ENCODE assay signal across 10 cellular contexts in the genomic region with DNA sequence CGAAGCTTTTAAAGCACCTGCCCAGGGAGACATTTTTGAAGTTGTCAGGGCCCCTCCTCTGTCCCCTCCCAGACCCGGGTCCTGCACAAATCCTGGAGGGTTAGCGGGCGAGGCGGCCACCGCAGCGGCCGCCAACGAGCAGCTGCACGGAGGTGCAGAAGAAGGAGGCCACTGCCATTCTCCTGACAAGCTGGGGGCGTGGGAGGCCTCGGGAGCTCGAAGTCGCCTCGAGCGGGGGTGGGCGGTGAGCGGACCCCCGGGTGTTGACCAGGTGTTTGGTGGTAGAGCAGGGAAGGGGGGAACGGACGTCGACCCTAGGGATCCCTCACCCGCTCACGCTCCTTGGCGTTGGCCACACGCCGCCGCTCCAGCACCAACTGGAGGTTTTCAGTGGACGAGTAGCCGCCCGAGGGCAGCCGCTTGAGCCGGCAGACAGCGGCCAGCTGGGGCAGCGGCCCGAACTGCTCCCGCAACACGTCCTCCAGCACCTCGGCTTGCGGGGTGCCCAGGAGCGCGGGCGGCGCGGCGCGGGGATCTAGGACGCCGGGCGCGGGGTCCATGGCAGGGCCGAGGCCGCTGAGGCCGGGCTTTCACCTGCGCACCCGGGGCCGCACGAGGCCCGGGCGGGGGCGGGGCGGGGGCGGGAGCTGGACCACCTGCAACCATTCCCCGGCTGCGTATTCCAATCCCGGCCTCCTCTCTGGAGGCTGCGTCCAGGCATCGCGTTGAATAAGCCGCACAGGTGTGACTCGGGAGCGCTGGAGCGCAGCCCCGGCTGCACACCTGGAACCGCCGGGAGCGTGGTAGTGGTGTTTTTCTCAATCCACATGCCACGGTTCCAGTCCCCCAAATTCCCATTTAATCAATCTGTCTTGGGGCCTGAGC. TPM values are rescaled to one million over a fixed set of nuclear protein-coding genes. Genes with fewer than 3 reads are reported as not detected.
DNase-seq lines count a peak whose midpoint lies in the region; ATAC-seq and TF ChIP-seq lines count a peak whose summit lies in the region.
"Had no signal": no experiment of that assay in that cellular context is flagged by ENCODE, and none has a peak within 500 bp of the region (broad histone marks: within the 10 kb centered on the region; RNA-seq: fewer than 3 reads in every experiment).

A gene with protein sequence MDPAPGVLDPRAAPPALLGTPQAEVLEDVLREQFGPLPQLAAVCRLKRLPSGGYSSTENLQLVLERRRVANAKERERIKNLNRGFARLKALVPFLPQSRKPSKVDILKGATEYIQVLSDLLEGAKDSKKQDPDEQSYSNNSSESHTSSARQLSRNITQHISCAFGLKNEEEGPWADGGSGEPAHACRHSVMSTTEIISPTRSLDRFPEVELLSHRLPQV (minus strand): TSS at position 565 of the 885 bp plus-strand sequence. CDS start 5 bp downstream, at position 560.

- no peaks in the 10 kb centered on the region for H3K4me1 ChIP-seq in H9 (ENCODE audit: insufficient read depth, low read length)

- TF ChIP-seq CTCF in H9 (conservative IDR thresholded peaks at IDR 0.05): no peak

- no peak within 1 kb of the TSS for H3K23ac ChIP-seq in H9 (ENCODE audit: insufficient read length, low read depth, low read length)

- H3K9ac ChIP-seq in H9 (ENCODE audit: extremely low read depth, insufficient read length, low read length): no peak within 1 kb of the TSS

- H3K18ac ChIP-seq in H9 (ENCODE audit: insufficient read length, low read depth, low read length): no peak within 1 kb of the TSS

- H3K4me1 Mint-ChIP-seq in H9 (peaks cover 5 to 9% of the 10 kb centered on the region in 2 experiments), T-cell (peaks cover 12% of the 10 kb centered on the region in 3 donors)

- no peak within 1 kb of the TSS for H4K8ac ChIP-seq in H9 (replicated peaks; ENCODE audit: insufficient read length, low read depth, low read length)

- peak within 1 kb of the TSS; percentile 35 for H3K4me2 ChIP-seq in H9 (ENCODE audit: insufficient read depth, insufficient read length, low read length)

- no peaks in the 10 kb centered on the region for H3K79me1 ChIP-seq in H9 (ENCODE audit: insufficient read depth, low read depth, low read length, poor library complexity, severe bottlenecking)

- no peaks in the 10 kb centered on the region for H3K23me2 ChIP-seq in H9 (ENCODE audit: insufficient read length, low read depth, low read length, poor library complexity, severe bottlenecking)

- no peaks in the 10 kb centered on the region for H3K9me3 ChIP-seq in H9 (ENCODE audit: control insufficient read depth, low read depth, low read length)

- peaks cover 0 to 2% of the 10 kb centered on the region in 2 experiments; a peak in 3 of 5 replicates for H3K9me3 Mint-ChIP-seq in H9
- no peaks in the 10 kb centered on the region for H3K9me3 Mint-ChIP-seq in T-cell

- CTCF ChIA-PET in T-cell (lab: Charles Lee): interaction anchor here (0.6 to 1.7 kb wide), 5 partner anchors 42 to 487 kb away, joined by 3 to 15 read pairs (median 5); no protein-coding TSS in a partner anchor

- no peaks in the 10 kb centered on the region for H4K20me1 ChIP-seq in H9 (ENCODE audit: control insufficient read depth, insufficient read depth, insufficient read length)

- no peak within 1 kb of the TSS for H3K14ac ChIP-seq in H9 (ENCODE audit: insufficient read depth, low read length)

- H2AFZ ChIP-seq in H9 (ENCODE audit: low read length): no peak within 1 kb of the TSS

- ATAC-seq in T-cell (replicated peaks in 1 of 4): peak in 2 of 4 experiments; percentile 18 to 30
- peak; percentile 40 for ATAC-seq in left ventricle myocardium superior
- ATAC-seq in GM18858 (IDR thresholded peaks at IDR 0.05; ENCODE audit: unreplicated experiment): no peak

- no peak within 1 kb of the TSS for H3K56ac ChIP-seq in H9 (ENCODE audit: insufficient read length, low read depth, low read length)

- H3T11ph ChIP-seq in H9 (ENCODE audit: low read length): no peak within 1 kb of the TSS

- WGBS in H9 (ENCODE audit: extremely low coverage, insufficient read length, low lambda C conversion rate): no CpG with 5 or more reads among the region's 78 CpGs

- no peak within 1 kb of the TSS for H2BK5ac ChIP-seq in H9 (ENCODE audit: insufficient read length, low read length)

- no peak within 1 kb of the TSS for H4K5ac ChIP-seq in H9 (ENCODE audit: insufficient read length, low read depth, low read length)

- POLR2A ChIA-PET in T-cell (lab: Charles Lee): interaction anchor here in 1 of 2 donors (0.6 to 1.2 kb wide), 2 partner anchors 39 to 121 kb away, joined by 3 to 8 read pairs; no protein-coding TSS in a partner anchor

- DNase-seq in H9 (peak; percentile 76), T-cell (peak in 3 of 34 experiments; percentile 3 to 6 (median 4)), left ventricle myocardium superior (peak; percentile 33), retina (peak; percentile 87), occipital lobe (lab: John Stamatoyannopoulos, UW) (no peak), globus pallidus (ENCODE audit: low spot score) (no peak), HuH-7.5 (ENCODE audit: low spot score) (no peak)

- no peaks in the 10 kb centered on the region for H3K79me2 ChIP-seq in H9 (ENCODE audit: insufficient read depth, low read length)

- no peak within 1 kb of the TSS for H4K91ac ChIP-seq in H9 (ENCODE audit: insufficient read length, low read depth, low read length)

- 0 out of 7 replicates have a peak, but pooled peaks cover 0 to 2% (median 0%) of the 10 kb centered on the region in 3 experiments for H3K36me3 Mint-ChIP-seq in H9 (ENCODE audit: insufficient read depth in 1 of 3, low read depth in 3 of 3)
- no peaks in the 10 kb centered on the region for H3K36me3 Mint-ChIP-seq in T-cell

- H2BK12ac ChIP-seq in H9 (ENCODE audit: insufficient read length, low read depth, low read length): no peak within 1 kb of the TSS

- no peak within 1 kb of the TSS for H3K4ac ChIP-seq in H9 (ENCODE audit: low read depth, low read length)

- no peak within 1 kb of the TSS for H2AK5ac ChIP-seq in H9 (ENCODE audit: insufficient read length, low read length)

- H3K27ac Mint-ChIP-seq in H9: no peak within 1 kb of the TSS
- H3K27ac Mint-ChIP-seq in T-cell: no peak within 1 kb of the TSS

- H3K4me3 Mint-ChIP-seq in H9 (peak within 1 kb of the TSS; percentile 52 to 78), T-cell (peak within 1 kb of the TSS; percentile 69 to 78 (median 75))

- no peak within 1 kb of the TSS for H2BK120ac ChIP-seq in H9 (ENCODE audit: low read depth, low read length, poor library complexity, severe bottlenecking)

- H2BK20ac ChIP-seq in H9 (ENCODE audit: low read depth, low read length, poor library complexity, severe bottlenecking): no peak within 1 kb of the TSS

- H3K27me3 Mint-ChIP-seq in H9 (ENCODE audit: low read depth): peaks cover 95% of the 10 kb centered on the region
- peaks cover 56 to 58% of the 10 kb centered on the region in 2 donors for H3K27me3 Mint-ChIP-seq in T-cell

- no peak within 1 kb of the TSS for H2BK15ac ChIP-seq in H9 (ENCODE audit: low read depth, low read length)

- intact Hi-C loops in left ventricle myocardium superior (cut with micrococcal nuclease): no loop called here

- peaks cover 47% of the 10 kb centered on the region for H3K27me3 ChIP-seq in H9 (ENCODE audit: insufficient read depth, low read length)

- H3K27ac ChIP-seq in H9 (ENCODE audit: insufficient read length, low read depth, low read length): no peak within 1 kb of the TSS
- H3K27ac ChIP-seq: epithelial cell of prostate had no signal

RNA-seq across cellular contexts. Expression of the gene that starts here (rescaled TPM):
- total RNA-seq in H9 (2021) (not detected in 2 replicates), T-cell (not detected), left ventricle myocardium superior (not detected), occipital lobe (not detected)
- total RNA-seq: T-helper 2 cell treated with Interferon-gamma antibody and Interleukin-4, amounts not matched to agents 100 ng/mL and 5 ng/mL, for 36 hours had no signal

Comparison
In these comparisons a context has a peak if more than half of its experiments do, and no peak if none do; other contexts are left out.
1. Peak in DNase-seq and H3K4me2 ChIP-seq in H9; RNA of the gene not detected or under 1 TPM.
2. Peak in DNase-seq and ATAC-seq in left ventricle myocardium superior; RNA of the gene not detected or under 1 TPM.